In the genomic region with DNA sequence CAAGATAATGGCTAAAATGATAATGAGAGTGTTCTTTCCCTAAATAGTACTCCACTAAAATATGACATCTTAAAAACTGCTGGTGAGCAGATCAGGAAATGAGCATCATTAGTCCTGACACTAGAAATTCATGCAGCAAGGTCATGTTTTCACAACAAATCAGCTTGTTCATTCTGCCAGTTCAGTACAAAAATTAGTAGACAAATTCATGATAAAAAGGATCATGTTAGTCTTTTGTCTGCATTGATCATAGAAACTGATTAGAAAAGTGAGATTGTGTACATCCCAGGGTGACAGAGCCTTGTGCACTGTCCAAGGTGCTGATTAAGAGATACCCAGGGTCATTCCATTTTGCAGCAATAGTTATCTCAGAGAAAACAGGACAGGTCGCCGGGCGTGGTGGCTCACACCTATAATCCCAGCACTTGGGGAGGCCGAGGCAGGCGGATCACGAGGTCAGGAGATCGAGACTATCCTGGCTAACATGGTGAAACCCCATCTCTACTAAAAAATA, we compare ENCODE assay signal across 32 cellular contexts.
DNase-seq lines count a peak whose midpoint lies in the region; ATAC-seq, FAIRE-seq and TF ChIP-seq lines count a peak whose summit lies in the region.
"Had no signal": no experiment of that assay in that cellular context is flagged by ENCODE, and none has a peak within 500 bp of the region (broad histone marks: within the 10 kb centered on the region; RNA-seq: fewer than 3 reads in every experiment).

No MANE protein-coding gene starts in this region.

- H3K4me2 ChIP-seq in A549, result no peak overlapping the region
- H3K4me2 ChIP-seq in HCT116 (ENCODE audit: low read length), result no peak overlapping the region
- no peak overlapping the region for H3K4me2 ChIP-seq in mesenchymal stem cell (ENCODE audit: low read length, poor library complexity, severe bottlenecking)

- intact Hi-C loops in HCT116 (cut with micrococcal nuclease), result loop anchor here (2.0 kb wide), 1 partner anchor 26 kb away; no protein-coding TSS in a partner anchor

- H3K14ac ChIP-seq in mesenchymal stem cell (ENCODE audit: low read length in 2 of 2), result no peak overlapping the region

- H3K9ac ChIP-seq in HCT116 (ENCODE audit: low read length) (no peak overlapping the region), mesenchymal stem cell (ENCODE audit: low read length) (no peak overlapping the region)

- CTCF ChIA-PET in A549 (lab: Yijun Ruan, JAX) (no interaction called here), HCT116 (lab: Charles Lee) (no interaction called here)

- H3K27ac ChIP-seq in A549 (no peak overlapping the region), HCT116 (ENCODE audit: low read depth, low read length) (no peak overlapping the region), SJSA1 (no peak overlapping the region), mesenchymal stem cell (ENCODE audit: low read length, poor library complexity, severe bottlenecking) (no peak overlapping the region)
- H3K27ac ChIP-seq: body of pancreas, heart left ventricle, HL-60, left lung, pancreas, spleen, suprapubic skin had no signal

- H2BK120ac ChIP-seq in mesenchymal stem cell (ENCODE audit: low read depth, low read length), result no peak overlapping the region

- FAIRE-seq in A549 (lab: Jason Lieb, UNC), result no peak
- FAIRE-seq: pancreas had no signal

- no peaks in the 10 kb centered on the region for H3K79me2 ChIP-seq in HCT116 (ENCODE audit: insufficient read depth, low read length)

- H4K91ac ChIP-seq in mesenchymal stem cell (ENCODE audit: low read length), result no peak overlapping the region

- no peak overlapping the region for H3K4ac ChIP-seq in mesenchymal stem cell (ENCODE audit: low read depth in 1 of 2, low read length in 2 of 2)

- H2AK5ac ChIP-seq in mesenchymal stem cell (ENCODE audit: low read length, severe bottlenecking), result no peak overlapping the region

- no peak for TF ChIP-seq CTCF in A549 (IDR thresholded peaks at IDR 0.05)
- TF ChIP-seq CTCF in HCT116 (IDR thresholded peaks at IDR 0.05 in 2 of 3, conservative IDR thresholded peaks at IDR 0.05 in 1 of 3; ENCODE audit: borderline replicate concordance in 1 of 3, insufficient read depth in 1 of 3, low read depth in 2 of 3, low read length in 2 of 3), result no peak

- H2BK15ac ChIP-seq in mesenchymal stem cell (ENCODE audit: low read depth, poor library complexity, severe bottlenecking), result no peak overlapping the region

- H3K23ac ChIP-seq in mesenchymal stem cell (ENCODE audit: low read length in 2 of 2), result no peak overlapping the region

- peaks cover 3% of the 10 kb centered on the region for H3K27me3 ChIP-seq in HCT116 (ENCODE audit: insufficient read depth, low read length)
- peaks cover 87% of the 10 kb centered on the region for H3K27me3 ChIP-seq in SJSA1 (replicated peaks)
- H3K27me3 ChIP-seq in mesenchymal stem cell (ENCODE audit: control insufficient read depth in 1 of 2, insufficient read depth in 1 of 2, low read length in 2 of 2), result no peaks in the 10 kb centered on the region
- H3K27me3 ChIP-seq: MG63, pancreas, suprapubic skin had no signal

- no peak for DNase-seq in A549 (ENCODE audit: low read depth in 1 of 2, low spot score in 1 of 2)
- DNase-seq in HCT116 (ENCODE audit: low read depth, low spot score), result no peak
- DNase-seq in SJSA1 (ENCODE audit: low read depth in 1 of 2, low spot score in 2 of 2), result peak; percentile 74 to 81
- peak; percentile 51 for DNase-seq in islet precursor cell
- no peak for DNase-seq in mesenchymal stem cell
- DNase-seq in NCI-H69 (lab: John Stamatoyannopoulos, UW), result no peak
- no peak for DNase-seq in DMS153 treated with DMSO at 0.1 percent for 48 hours (lab: John Stamatoyannopoulos, UW; ENCODE audit: unreplicated experiment)
- no peak for DNase-seq in activated T-cell treated with anti-CD3 and anti-CD28 coated beads, Interleukin-2, amount 50 U/mL, for 48 hours
- DNase-seq: ACHN; activated CD4-positive, CD25-positive, alpha-beta regulatory T cell treated with anti-CD3 and anti-CD28 coated beads, Interleukin-2, amount 50 U/mL, for 72 hours; activated CD8-positive, alpha-beta T cell treated with anti-CD3 and anti-CD28 coated beads for 36 hours; activated gamma-delta T cell treated with Interleukin-2 at 50 U/mL for 16 hours; activated naive CD8-positive, alpha-beta T cell treated with anti-CD3 and anti-CD28 coated beads, Interleukin-2, amount 50 U/mL, for 24 hours; body of pancreas; EL; erythroblast; HCEC 1CT; heart left ventricle; IMR-90; left lung; MG63; naive thymus-derived CD8-positive, alpha-beta T cell; NCI-H1694; NCI-H526; pancreas; spleen; stimulated activated CD4-positive, alpha-beta T cell treated with anti-CD3 and anti-CD28 coated beads, Interleukin-4, amount 100 ng/mL, for 1 hour; SW 1271; T1000 had no signal

- WGBS in A549 (ENCODE audit: missing lambda C conversion rate), result 1% methylated on average over 7 of the region's 7 CpGs
- WGBS in mesenchymal stem cell, result 56% methylated on average over 6 of the region's 7 CpGs

- no peak for TF ChIP-seq EP300 in A549 (IDR thresholded peaks at IDR 0.05)

- RAD21 ChIA-PET in HCT116 (lab: Charles Lee; ENCODE audit: low non-redundant PET in 1 of 2, low total read pairs in 2 of 2, uncharacterized antibody in 2 of 2, unreplicated experiment in 2 of 2), result no interaction called here

- H3K9me3 ChIP-seq in A549, result no peaks in the 10 kb centered on the region
- H3K9me3 ChIP-seq in HCT116 (ENCODE audit: control insufficient read depth in 1 of 2, insufficient read depth in 1 of 2, low read depth in 1 of 2, low read length in 2 of 2), result no peaks in the 10 kb centered on the region
- H3K9me3 ChIP-seq in SJSA1 (replicated peaks), result peaks cover 28% of the 10 kb centered on the region
- H3K9me3 ChIP-seq in mesenchymal stem cell (ENCODE audit: control insufficient read depth, low read length), result peaks cover 30% of the 10 kb centered on the region
- H3K9me3 ChIP-seq: body of pancreas, MG63, pancreas had no signal

- H3K36me3 ChIP-seq in HCT116 (ENCODE audit: control insufficient read depth in 1 of 2, insufficient read depth in 2 of 2, low read length in 2 of 2), result no peaks in the 10 kb centered on the region
- H3K36me3 ChIP-seq in SJSA1, result no peaks in the 10 kb centered on the region
- no peaks in the 10 kb centered on the region for H3K36me3 ChIP-seq in mesenchymal stem cell (ENCODE audit: control insufficient read depth in 1 of 2, insufficient read depth in 2 of 2, low read depth in 1 of 2, low read length in 2 of 2)
- H3K36me3 ChIP-seq: heart left ventricle, left lung, MG63, pancreas, spleen, suprapubic skin had no signal

- H4K8ac ChIP-seq in mesenchymal stem cell (ENCODE audit: low read length), result no peak overlapping the region

- ATAC-seq in A549 (no peak), HCT116 (no peak)
- ATAC-seq: activated CD8-positive, alpha-beta T cell treated with anti-CD3 and anti-CD28 coated beads for 36 hours; activated naive CD8-positive, alpha-beta T cell treated with anti-CD3 and anti-CD28 coated beads, Interleukin-2, amount 50 U/mL, for 24 hours; body of pancreas; heart left ventricle; left lung; naive thymus-derived CD8-positive, alpha-beta T cell; pancreas; stimulated activated memory B cell treated with anti-CD40 and anti-IgM and Interleukin-4, amounts not matched to agents 10 μg/mL and 1 μg/mL and 100 μg/mL, for 72 hours had no signal

- no peak overlapping the region for H2AFZ ChIP-seq in HCT116 (ENCODE audit: low read depth, low read length, poor library complexity, severe bottlenecking)
- no peak overlapping the region for H2AFZ ChIP-seq in mesenchymal stem cell (ENCODE audit: low read depth, low read length)

- BruUV-seq in HCT116 (replicated peaks; lab: Mats Ljungman, UMichigan), result no TSS peak

- no peaks in the 10 kb centered on the region for H4K20me1 ChIP-seq in HCT116 (ENCODE audit: insufficient read depth)

- H2BK5ac ChIP-seq in mesenchymal stem cell (ENCODE audit: low read depth, low read length, poor library complexity, severe bottlenecking), result no peak overlapping the region

- H3K4me1 ChIP-seq in A549 (no peaks in the 10 kb centered on the region), HCT116 (ENCODE audit: control insufficient read depth in 1 of 2, insufficient read depth in 2 of 2, low read length in 2 of 2) (no peaks in the 10 kb centered on the region), SJSA1 (replicated peaks) (no peaks in the 10 kb centered on the region), mesenchymal stem cell (ENCODE audit: control insufficient read depth, insufficient read depth, low read depth, low read length) (no peaks in the 10 kb centered on the region)
- H3K4me1 ChIP-seq: body of pancreas, heart left ventricle, left lung, pancreas, spleen, suprapubic skin had no signal

- no peaks in the 10 kb centered on the region for H3K79me1 ChIP-seq in mesenchymal stem cell (replicated peaks; ENCODE audit: low read length, poor library complexity, severe bottlenecking)

- H2BK12ac ChIP-seq in mesenchymal stem cell (ENCODE audit: low read length in 2 of 2), result no peak overlapping the region

- POLR2A ChIA-PET in A549 (lab: Yijun Ruan, JAX) (no interaction called here), HCT116 (lab: Charles Lee) (no interaction called here)

- H3K4me3 ChIP-seq in A549 (no peak overlapping the region), HCT116 (replicated peaks in 1 of 2; ENCODE audit: low read depth in 1 of 2, low read length in 2 of 2) (no peak overlapping the region), SJSA1 (no peak overlapping the region), mesenchymal stem cell (ENCODE audit: insufficient read depth in 1 of 2, low read depth in 1 of 2, low read length in 2 of 2) (no peak overlapping the region)
- H3K4me3 ChIP-seq: body of pancreas, heart left ventricle, left lung, MG63, pancreas, spleen, suprapubic skin had no signal

- no peak overlapping the region for H3K18ac ChIP-seq in mesenchymal stem cell (ENCODE audit: low read depth in 1 of 2, low read length in 2 of 2)

- H3K9me2 ChIP-seq in HCT116 (ENCODE audit: insufficient read depth), result no peaks in the 10 kb centered on the region

- TF ChIP-seq RAD21 in A549 (conservative IDR thresholded peaks at IDR 0.05 in 1 of 2, IDR thresholded peaks at IDR 0.05 in 1 of 2), result no peak
- no peak for TF ChIP-seq RAD21 in HCT116 (IDR thresholded peaks at IDR 0.05; ENCODE audit: low read depth)

- TF ChIP-seq POLR2A in A549 (IDR thresholded peaks at IDR 0.05; ENCODE audit: low read length), result no peak
- no peak for TF ChIP-seq POLR2A in HCT116 (IDR thresholded peaks at IDR 0.05; ENCODE audit: borderline replicate concordance, extremely low read depth, insufficient read depth, insufficient read length)

TF ChIP-seq in A549, 52 proteins besides CTCF, POLR2A, EP300 and RAD21 (continues in another document):
- TF ChIP-seq EHMT2 (IDR thresholded peaks at IDR 0.05; ENCODE audit: low read depth), result peak; percentile 44; the same call in 1 of the 2 replicates
- TF ChIP-seq FOSB (CRISPR knock-in tag; IDR thresholded peaks at IDR 0.05), result no peak
- no peak for TF ChIP-seq CHD4 (IDR thresholded peaks at IDR 0.05; ENCODE audit: borderline replicate concordance)
- TF ChIP-seq HDAC2 (IDR thresholded peaks at IDR 0.05), result no peak

Comparison
In these comparisons a context has a peak if more than half of its experiments do, and no peak if none do; other contexts are left out.
1. DNase-seq: peak in SJSA1 (2 of 2) and islet precursor cell (single experiment); none in A549 (0 of 2), HCT116 (single experiment), mesenchymal stem cell (single experiment), NCI-H69 (single experiment), DMS153 treated with DMSO at 0.1 percent for 48 hours (single experiment) and activated T-cell treated with anti-CD3 and anti-CD28 coated beads, Interleukin-2, amount 50 U/mL, for 48 hours (0 of 2).